8 cellular contexts compared by ENCODE assay signal in the genomic region with DNA sequence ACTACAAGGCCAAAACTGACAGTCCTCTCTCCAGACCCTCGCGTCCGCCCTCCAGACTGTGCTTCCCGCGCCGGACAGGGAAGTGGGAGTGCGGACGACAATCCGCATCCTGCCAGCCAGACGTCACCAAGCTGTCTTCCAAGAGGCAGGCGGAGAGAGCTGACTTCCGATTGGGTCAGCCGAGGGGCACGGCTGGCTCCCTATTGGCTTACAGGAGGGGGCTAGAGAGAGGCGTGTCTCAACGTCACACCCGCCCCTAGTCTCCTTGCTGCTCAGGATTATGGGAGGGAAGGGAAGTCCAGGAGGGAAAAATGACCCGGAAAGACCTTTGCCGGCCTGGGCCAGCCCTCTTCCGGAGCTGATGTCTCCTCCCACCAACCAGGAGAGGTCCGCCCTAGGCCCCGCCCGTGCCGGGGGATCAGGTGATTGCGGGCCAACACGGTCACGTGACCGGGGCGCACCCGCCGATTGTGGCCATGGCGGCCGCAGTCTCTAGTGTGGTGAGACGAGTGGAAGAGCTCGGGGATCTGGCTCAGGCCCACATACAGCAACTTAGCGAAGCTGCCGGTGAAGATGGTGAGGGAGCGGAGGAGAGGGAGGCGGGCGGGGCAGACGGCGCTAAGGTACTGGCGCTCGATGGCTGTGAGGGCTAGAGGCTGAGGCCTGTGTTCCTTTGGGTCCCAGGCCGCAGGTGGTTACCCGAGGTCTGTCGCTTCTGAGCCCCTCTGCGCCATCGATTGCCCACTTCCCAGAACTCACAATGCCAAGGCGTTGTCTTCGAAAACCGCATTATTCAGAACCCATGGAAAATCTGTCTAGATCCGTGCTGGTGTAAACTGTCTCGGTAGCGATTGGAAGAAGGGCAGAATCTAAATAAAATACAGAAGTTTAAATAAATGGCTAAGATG. TPM values are rescaled to one million over a fixed set of nuclear protein-coding genes. Genes with fewer than 3 reads are reported as not detected.
DNase-seq lines count a peak whose midpoint lies in the region; TF ChIP-seq lines count a peak whose summit lies in the region.

A gene with protein sequence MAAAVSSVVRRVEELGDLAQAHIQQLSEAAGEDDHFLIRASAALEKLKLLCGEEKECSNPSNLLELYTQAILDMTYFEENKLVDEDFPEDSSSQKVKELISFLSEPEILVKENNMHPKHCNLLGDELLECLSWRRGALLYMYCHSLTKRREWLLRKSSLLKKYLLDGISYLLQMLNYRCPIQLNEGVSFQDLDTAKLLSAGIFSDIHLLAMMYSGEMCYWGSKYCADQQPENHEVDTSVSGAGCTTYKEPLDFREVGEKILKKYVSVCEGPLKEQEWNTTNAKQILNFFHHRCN (plus strand): TSS at position 453 of the 908 bp plus-strand sequence. CDS start 24 bp downstream, at position 477.

- H3K4me1 ChIP-seq in neuron (ENCODE audit: insufficient read depth, low read length) (peaks cover 24% of the 10 kb centered on the region), subcutaneous abdominal adipose tissue (ENCODE audit: control insufficient read depth in 5 of 5, insufficient read depth in 5 of 5, low read length in 5 of 5) (peaks cover 0 to 26% (median 20%) of the 10 kb centered on the region in 5 donors)

- peak within 1 kb of the TSS; percentile 88 for H3K27ac Mint-ChIP-seq in activated naive CD4-positive, alpha-beta T cell treated with anti-CD3 and anti-CD28 coated beads for 36 hours

- no peaks in the 10 kb centered on the region for H3K9me3 Mint-ChIP-seq in activated naive CD4-positive, alpha-beta T cell treated with anti-CD3 and anti-CD28 coated beads for 36 hours

- H3K36me3 ChIP-seq in neuron (ENCODE audit: insufficient read depth, low read length) (peaks cover 29% of the 10 kb centered on the region), subcutaneous abdominal adipose tissue (ENCODE audit: control insufficient read depth in 5 of 5, insufficient read depth in 5 of 5, low read length in 5 of 5) (peaks cover 10 to 24% (median 17%) of the 10 kb centered on the region in 5 donors)

- H3K4me3 Mint-ChIP-seq in activated naive CD4-positive, alpha-beta T cell treated with anti-CD3 and anti-CD28 coated beads for 36 hours = peak within 1 kb of the TSS; percentile 79

- peak within 1 kb of the TSS; percentile 94 for H3K27ac ChIP-seq in subcutaneous abdominal adipose tissue (ENCODE audit: low read depth, low read length)

- peak within 1 kb of the TSS; percentile 87 to 98 (median 94) for H3K9ac ChIP-seq in subcutaneous abdominal adipose tissue (ENCODE audit: low read length in 5 of 5)

- H3K27me3 Mint-ChIP-seq in activated naive CD4-positive, alpha-beta T cell treated with anti-CD3 and anti-CD28 coated beads for 36 hours (ENCODE audit: low read depth) = no peaks in the 10 kb centered on the region

- no peak for TF ChIP-seq CTCF in HFF-Myc (IDR thresholded peaks at IDR 0.05; ENCODE audit: low read depth, low read length, missing control alignments)

- H3K4me3 ChIP-seq in HFF-Myc (replicated peaks; ENCODE audit: low read depth, low read length) (peak within 1 kb of the TSS; percentile 97), neuron (ENCODE audit: low read length) (peak within 1 kb of the TSS; percentile 91), subcutaneous abdominal adipose tissue (ENCODE audit: low read depth in 1 of 5, low read length in 5 of 5) (peak within 1 kb of the TSS; percentile 84 to 96 (median 91))

- H2AFZ ChIP-seq in neuron (ENCODE audit: low read depth, low read length) = peak within 1 kb of the TSS; percentile 73

- peak; percentile 98 for DNase-seq in GM03348 (ENCODE audit: low spot score)
- DNase-seq in HFF-Myc (ENCODE audit: extremely low read depth, low read depth) = peak; percentile 99
- DNase-seq in NAMALWA (ENCODE audit: low spot score) = peak; percentile 99
- peak; percentile 99 for DNase-seq in SK-N-DZ (ENCODE audit: low spot score)
- DNase-seq in activated naive CD4-positive, alpha-beta T cell treated with anti-CD3 and anti-CD28 coated beads for 36 hours = peak; percentile 98
- DNase-seq in foreskin melanocyte = peak; percentile 99

- H3K27me3 ChIP-seq in neuron (ENCODE audit: insufficient read depth, low read length) = no peaks in the 10 kb centered on the region
- H3K27me3 ChIP-seq in subcutaneous abdominal adipose tissue (ENCODE audit: control insufficient read depth in 5 of 5, insufficient read depth in 4 of 5, low read length in 5 of 5) = no peaks in the 10 kb centered on the region

- H3K9me3 ChIP-seq in neuron (ENCODE audit: low read length) = no peaks in the 10 kb centered on the region
- no peaks in the 10 kb centered on the region for H3K9me3 ChIP-seq in subcutaneous abdominal adipose tissue (ENCODE audit: control insufficient read depth in 5 of 5, low read length in 5 of 5)

- H3K36me3 Mint-ChIP-seq in activated naive CD4-positive, alpha-beta T cell treated with anti-CD3 and anti-CD28 coated beads for 36 hours (ENCODE audit: low read depth) = peaks cover 6% of the 10 kb centered on the region

- H3K4me1 Mint-ChIP-seq in activated naive CD4-positive, alpha-beta T cell treated with anti-CD3 and anti-CD28 coated beads for 36 hours (ENCODE audit: low read depth) = peaks cover 38% of the 10 kb centered on the region

- intact Hi-C loops in activated naive CD4-positive, alpha-beta T cell treated with anti-CD3 and anti-CD28 coated beads for 36 hours (cut with micrococcal nuclease) = loop anchor here (1.0 to 10.0 kb wide), 8 partner anchors 21 to 1411 kb away; a partner anchor contains a TSS

- CTCF ChIA-PET in activated naive CD4-positive, alpha-beta T cell treated with anti-CD3 and anti-CD28 coated beads for 36 hours (lab: Charles Lee) = interaction anchor here (0.6 to 1.1 kb wide), 6 partner anchors 9 to 50 kb away, joined by 3 to 5 read pairs (median 4); a partner anchor contains a TSS

RNA-seq across cellular contexts. Expression of the gene that starts here (rescaled TPM):
- 15.8 and 19.2 TPM in 2 replicates for polyA plus RNA-seq in SK-N-DZ (2014; cell fraction: cytosol; rRNA removed)
- polyA plus RNA-seq in SK-N-DZ (2014; cell fraction: nucleus; rRNA removed) = 10.4 and 15.4 TPM in 2 replicates
- 10 to 100 TPM; 16.6 to 19.6 TPM for total RNA-seq in activated naive CD4-positive, alpha-beta T cell treated with anti-CD3 and anti-CD28 coated beads for 36 hours

Comparison
In these comparisons a context has a peak if more than half of its experiments do, and no peak if none do; other contexts are left out.
1. Peak in every context shown above with its lines: DNase-seq, H3K4me3 ChIP-seq and H3K27ac ChIP-seq.